In the genomic region with DNA sequence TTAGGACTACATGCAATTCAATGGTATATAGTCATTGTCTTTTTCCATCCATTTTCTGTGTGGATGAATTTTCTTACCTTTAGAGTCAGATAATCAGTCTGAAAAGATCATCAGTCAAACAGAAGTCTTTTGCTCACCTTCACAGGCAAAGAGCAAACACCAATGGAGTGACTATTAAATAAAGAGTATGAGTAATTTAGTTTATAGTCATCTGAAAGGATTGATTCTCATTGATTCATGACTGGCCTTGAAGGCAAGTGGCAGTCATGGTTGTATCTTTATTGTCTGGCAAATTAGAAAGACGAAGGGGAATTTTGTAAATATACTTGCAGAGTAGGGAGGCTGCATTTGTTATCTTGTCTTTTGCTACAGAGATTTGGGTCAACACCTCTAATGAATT, we compare ENCODE assay signal across 30 cellular contexts.
"Had no signal": no experiment of that assay in that cellular context is flagged by ENCODE, and none has a peak within 500 bp of the region (broad histone marks: within the 10 kb centered on the region; RNA-seq: fewer than 3 reads in every experiment).

No MANE protein-coding gene starts in this region.

- H3K9me3 Mint-ChIP-seq: activated CD4-positive, alpha-beta memory T cell treated with anti-CD3 and anti-CD28 coated beads, Interleukin-2, amount 10 ng/mL, durations not matched to agents 7 days and 5 days; activated naive CD8-positive, alpha-beta T cell treated with anti-CD3 and anti-CD28 coated beads for 36 hours; activated T-cell treated with anti-CD3 and anti-CD28 coated beads, Interleukin-2, amount 50 U/mL, for 4 hours; central memory CD8-positive, alpha-beta T cell had no signal

- H3K4me1 ChIP-seq: SJCRH30 had no signal

- ATAC-seq: K562 had no signal

- H3K27me3 Mint-ChIP-seq: activated CD4-positive, alpha-beta memory T cell treated with anti-CD3 and anti-CD28 coated beads, Interleukin-2, amount 10 ng/mL, durations not matched to agents 7 days and 5 days; activated naive CD8-positive, alpha-beta T cell treated with anti-CD3 and anti-CD28 coated beads for 36 hours; central memory CD8-positive, alpha-beta T cell had no signal

- DNase-seq: activated CD4-positive, alpha-beta memory T cell treated with anti-CD3 and anti-CD28 coated beads, Interleukin-2, amount 10 ng/mL, durations not matched to agents 7 days and 5 days; activated CD4-positive, alpha-beta T cell treated with anti-CD3 and anti-CD28 coated beads for 48 hours; activated CD8-positive, alpha-beta memory T cell treated with anti-CD3 and anti-CD28 coated beads for 24 hours; activated effector memory CD4-positive, alpha-beta T cell treated with anti-CD3 and anti-CD28 coated beads, Interleukin-2, amount 50 U/mL, for 16 hours; activated naive CD4-positive, alpha-beta T cell; activated naive CD4-positive, alpha-beta T cell treated with anti-CD3 and anti-CD28 coated beads, Interleukin-2, amount 50 U/mL, for 16 hours; activated naive CD8-positive, alpha-beta T cell treated with anti-CD3 and anti-CD28 coated beads for 36 hours; activated T-cell treated with anti-CD3 and anti-CD28 coated beads, Interleukin-2, amount 50 U/mL, for 4 hours; amniotic stem cell; aorta; brain microvascular endothelial cell; NCI-H1092 treated with DMSO at 0.1 percent for 48 hours; NCI-H1417; NCI-H146; NCI-H187; NCI-H2029 treated with DMSO at 0.1 percent for 48 hours; NCI-H2107; NCI-H2171; NCI-H510A; NCI-H526; NCI-H748 treated with DMSO at 0.1 percent for 48 hours; PC-9; Right ventricle myocardium superior; SJCRH30; T1000; WERI-Rb-1 had no signal

- H3K36me3 ChIP-seq: brain microvascular endothelial cell, cardiac muscle cell, SJCRH30 had no signal

- H2AFZ ChIP-seq: PC-9 had no signal

- H3K27me3 ChIP-seq: brain microvascular endothelial cell, cardiac muscle cell, SJCRH30 had no signal

- H3K4me2 ChIP-seq: PC-9 had no signal

- H3K27ac ChIP-seq: brain microvascular endothelial cell, cardiac muscle cell, PC-9, SJCRH30, SK-N-MC, WERI-Rb-1 had no signal

- H3K27ac Mint-ChIP-seq: activated CD4-positive, alpha-beta memory T cell treated with anti-CD3 and anti-CD28 coated beads, Interleukin-2, amount 10 ng/mL, durations not matched to agents 7 days and 5 days; activated naive CD8-positive, alpha-beta T cell treated with anti-CD3 and anti-CD28 coated beads for 36 hours had no signal

- H3K4me3 ChIP-seq: cardiac muscle cell, K562, PC-9, SJCRH30, SK-N-MC had no signal

- H3K4me3 Mint-ChIP-seq: activated CD4-positive, alpha-beta memory T cell treated with anti-CD3 and anti-CD28 coated beads, Interleukin-2, amount 10 ng/mL, durations not matched to agents 7 days and 5 days; activated naive CD8-positive, alpha-beta T cell treated with anti-CD3 and anti-CD28 coated beads for 36 hours; activated T-cell treated with anti-CD3 and anti-CD28 coated beads, Interleukin-2, amount 50 U/mL, for 4 hours; central memory CD8-positive, alpha-beta T cell had no signal

- H3K9me3 ChIP-seq: SJCRH30 had no signal
